In genomic region chr19:8005534-8006256, GRCh38 we compare ENCODE assay signal across 8 cellular contexts. TPM values are rescaled to one million over a fixed set of nuclear protein-coding genes. Genes with fewer than 3 reads are reported as not detected.
DNase-seq lines count a peak whose midpoint lies in the region; ATAC-seq and TF ChIP-seq lines count a peak whose summit lies in the region.

Gene ELAVL1 (minus strand): TSS chr19:8005641. CDS start chr19:7991815, 13,826 bp downstream.

- DNase-seq in AG04450 (ENCODE audit: low read depth, low spot score) = peak; percentile 50
- peak; percentile 73 for DNase-seq in NCI-H446 treated with DMSO at 0.1 percent for 48 hours (lab: John Stamatoyannopoulos, UW)
- peak; percentile 85 to 86 for DNase-seq in activated CD4-positive, alpha-beta T cell treated with anti-CD3 and anti-CD28 coated beads for 4 hours
- DNase-seq in choroid plexus epithelial cell (ENCODE audit: low read depth) = peak; percentile 92
- peak; percentile 83 to 93 for DNase-seq in left colon
- DNase-seq in stimulated activated CD4-positive, alpha-beta T cell treated with anti-CD3 and anti-CD28 coated beads, Interleukin-1b, Interleukin-23, amount 100 ng/mL, for 4 hours (ENCODE audit: low read depth in 2 of 2) = peak; percentile 79 to 93

- ATAC-seq in GM18907 (IDR thresholded peaks at IDR 0.05; ENCODE audit: unreplicated experiment) (peak; percentile 65), HG03196 (IDR thresholded peaks at IDR 0.05; ENCODE audit: unreplicated experiment) (peak; percentile 63), left colon (peak; percentile 95)

- peak within 1 kb of the TSS; percentile 95 for H3K4me3 ChIP-seq in AG04450 (ENCODE audit: low read depth, low read length)
- peak within 1 kb of the TSS; percentile 68 for H3K4me3 ChIP-seq in choroid plexus epithelial cell (ENCODE audit: low read depth, low read length)

- intact Hi-C loops in left colon (cut with DNase I, micrococcal nuclease) = no loop called here

- peak within 1 kb of the TSS; percentile 57 for H3K27ac ChIP-seq in AG04450 (ENCODE audit: low read depth, low read length)

- CTCF ChIA-PET in AG04450 (lab: Charles Lee) = interaction anchor here (1.2 to 1.8 kb wide), 3 partner anchors 35 to 325 kb away, joined by 3 to 6 read pairs (median 3); partner anchors contain the start of gene TRAPPC5

- POLR2A ChIA-PET in AG04450 (lab: Yijun Ruan, JAX) = interaction anchor here (0.6 to 1.2 kb wide), 3 partner anchors 56 to 256 kb away, joined by 3 to 12 read pairs (median 6); partner anchors contain the start of gene TIMM44

- H3K9me3 ChIP-seq in AG04450 (ENCODE audit: control insufficient read depth, insufficient read depth, low read length) = no peaks in the 10 kb centered on the region

- H3K27me3 ChIP-seq in AG04450 (ENCODE audit: control insufficient read depth, insufficient read depth, low read length) = no peaks in the 10 kb centered on the region

- TF ChIP-seq CTCF in AG04450 (IDR thresholded peaks at IDR 0.05; ENCODE audit: low read depth, low read length) (no peak), choroid plexus epithelial cell (conservative IDR thresholded peaks at IDR 0.05; ENCODE audit: low read depth, low read length) (no peak)

RNA-seq across cellular contexts. Expression of gene ELAVL1, which starts in this region (rescaled TPM):
- 44.7 and 52.3 TPM in 2 replicates for polyA plus RNA-seq in AG04450 (2011; rRNA removed)
- 43.8 and 53.1 TPM in 2 replicates for polyA minus RNA-seq in AG04450 (2011; rRNA and poly(A)+ RNA removed)
- 10 to 100 TPM; 49.2 to 61.4 TPM for total RNA-seq in left colon

Comparison
In these comparisons a context has a peak if more than half of its experiments do, and no peak if none do; other contexts are left out.
1. Peak in every context shown above with its lines: DNase-seq, ATAC-seq, H3K4me3 ChIP-seq and H3K27ac ChIP-seq.